7 cellular contexts compared by ENCODE assay signal in genomic region chr7:68176974-68177373, GRCh38.
DNase-seq lines count a peak whose midpoint lies in the region; ATAC-seq and TF ChIP-seq lines count a peak whose summit lies in the region.

No MANE protein-coding gene starts in this region.

- H3K9me3 ChIP-seq in RWPE2 (ENCODE audit: severe bottlenecking) (no peaks in the 10 kb centered on the region), fibroblast of lung (ENCODE audit: control insufficient read depth, insufficient read depth, low read depth, low read length) (no peaks in the 10 kb centered on the region)

- no peaks in the 10 kb centered on the region for H3K79me2 ChIP-seq in fibroblast of lung (ENCODE audit: control insufficient read depth, insufficient read depth, low read length)

- no peak overlapping the region for H3K9ac ChIP-seq in fibroblast of lung (ENCODE audit: insufficient read depth, low read length)

- H3K4me2 ChIP-seq in fibroblast of lung (ENCODE audit: extremely low read depth, insufficient read depth, low read length), result no peak overlapping the region

- ATAC-seq in RWPE2 (ENCODE audit: low read depth) (no peak; the same call in 2 of the 3 replicates), GM18867 (IDR thresholded peaks at IDR 0.05; ENCODE audit: unreplicated experiment) (no peak)

- H3K27me3 ChIP-seq in RWPE2 (ENCODE audit: insufficient read depth, poor library complexity, severe bottlenecking) (no peaks in the 10 kb centered on the region), fibroblast of lung (ENCODE audit: control insufficient read depth, insufficient read depth, low read length) (no peaks in the 10 kb centered on the region)

- no peak overlapping the region for H3K4me3 ChIP-seq in GM12864 (ENCODE audit: low read depth, low read length)
- no peak overlapping the region for H3K4me3 ChIP-seq in RWPE2 (ENCODE audit: severe bottlenecking)
- H3K4me3 ChIP-seq in fibroblast of lung (replicated peaks in 1 of 4; ENCODE audit: control extremely low read depth in 1 of 4, insufficient read depth in 1 of 4, low read depth in 3 of 4, low read length in 4 of 4), result no peak overlapping the region

- no peak overlapping the region for H2AFZ ChIP-seq in fibroblast of lung (ENCODE audit: low read length)

- no peaks in the 10 kb centered on the region for H3K4me1 ChIP-seq in RWPE2 (ENCODE audit: insufficient read depth, poor library complexity, severe bottlenecking)
- H3K4me1 ChIP-seq in fibroblast of lung (ENCODE audit: control insufficient read depth, extremely low read depth, insufficient read depth, low read length), result no peaks in the 10 kb centered on the region

- TF ChIP-seq CTCF in GM12864 (IDR thresholded peaks at IDR 0.05; ENCODE audit: low read depth, low read length, missing control alignments), result peak; percentile 40
- TF ChIP-seq CTCF in RWPE2 (IDR thresholded peaks at IDR 0.05; ENCODE audit: poor library complexity, severe bottlenecking), result peak; percentile 59
- TF ChIP-seq CTCF in fibroblast of lung (conservative IDR thresholded peaks at IDR 0.05 in 1 of 2, IDR thresholded peaks at IDR 0.05 in 1 of 2; ENCODE audit: low read depth in 1 of 2, low read length in 2 of 2), result peak; percentile 27 to 28

- no peaks in the 10 kb centered on the region for H4K20me1 ChIP-seq in fibroblast of lung (ENCODE audit: control insufficient read depth, extremely low read depth, insufficient read depth, low read length)

- no peak for DNase-seq in GM12864 (ENCODE audit: low read depth)
- DNase-seq in NCI-H1105 treated with DMSO at 0.1 percent for 48 hours (lab: John Stamatoyannopoulos, UW), result peak; percentile 45
- no peak for DNase-seq in RWPE2 (ENCODE audit: low spot score)
- peak; percentile 4 to 74 for DNase-seq in fibroblast of lung (ENCODE audit: low read depth in 2 of 2)
- DNase-seq in non-pigmented ciliary epithelial cell (ENCODE audit: low read depth), result peak; percentile 9
- no peak for DNase-seq in glomerular visceral epithelial cell (ENCODE audit: extremely low spot score)

- no peak overlapping the region for H3K27ac ChIP-seq in RWPE2 (ENCODE audit: poor library complexity, severe bottlenecking)
- H3K27ac ChIP-seq in fibroblast of lung (ENCODE audit: insufficient read depth, low read length), result no peak overlapping the region

- no peaks in the 10 kb centered on the region for H3K36me3 ChIP-seq in RWPE2 (ENCODE audit: low read depth)
- H3K36me3 ChIP-seq in fibroblast of lung (ENCODE audit: control insufficient read depth, insufficient read depth, low read length), result no peaks in the 10 kb centered on the region

Comparison
In these comparisons a context has a peak if more than half of its experiments do, and no peak if none do; other contexts are left out.
1. DNase-seq: peak in NCI-H1105 treated with DMSO at 0.1 percent for 48 hours (single experiment), fibroblast of lung (2 of 2) and non-pigmented ciliary epithelial cell (single experiment); none in GM12864 (single experiment), RWPE2 (single experiment) and glomerular visceral epithelial cell (single experiment).
2. Peak in every context shown above with its lines, with median percentiles within 50 percentile points of each other: CTCF ChIP-seq.